Comparison of ENCODE assay signal across 2 cellular contexts in genomic region chr10:22854935-22855421, GRCh38.
TF ChIP-seq lines count a peak whose summit lies in the region.

No MANE protein-coding gene starts in this region.

TF ChIP-seq in liver, 16 proteins besides CTCF, POLR2A, EP300 and RAD21 (continued from another document):
- no peak for TF ChIP-seq ATF3 (IDR thresholded peaks at IDR 0.05)
- TF ChIP-seq JUND (IDR thresholded peaks at IDR 0.05), result no peak
- TF ChIP-seq FOXA1 (IDR thresholded peaks at IDR 0.05), result no peak
- TF ChIP-seq HNF4A (conservative IDR thresholded peaks at IDR 0.05), result no peak
- TF ChIP-seq FOXA2 (IDR thresholded peaks at IDR 0.05), result no peak
- no peak for TF ChIP-seq RXRA (IDR thresholded peaks at IDR 0.05)
- no peak for TF ChIP-seq TAF1 (conservative IDR thresholded peaks at IDR 0.05)
- TF ChIP-seq MAX (IDR thresholded peaks at IDR 0.05), result no peak
- no peak for TF ChIP-seq REST (IDR thresholded peaks at IDR 0.05)
- TF ChIP-seq YY1 (IDR thresholded peaks at IDR 0.05), result no peak

TF ChIP-seq in HepG2, 621 proteins besides CTCF, POLR2A, EP300 and RAD21 (continued from another document):
- TF ChIP-seq ARID4A (CRISPR knock-in tag; IDR thresholded peaks at IDR 0.05; ENCODE audit: borderline replicate concordance) (no peak), MIER2 (CRISPR knock-in tag; IDR thresholded peaks at IDR 0.05) (no peak), CHD4 (IDR thresholded peaks at IDR 0.05; ENCODE audit: borderline replicate concordance, low read length) (no peak), CEBPB (IDR thresholded peaks at IDR 0.05; ENCODE audit: borderline replicate concordance, low read depth, low read length) (no peak), MLX (CRISPR knock-in tag; IDR thresholded peaks at IDR 0.05) (no peak), ZBTB44 (CRISPR knock-in tag; IDR thresholded peaks at IDR 0.05) (no peak), HNF4A (CRISPR knock-in tag; IDR thresholded peaks at IDR 0.05) (no peak), ZNF609 (CRISPR knock-in tag; IDR thresholded peaks at IDR 0.05; ENCODE audit: borderline replicate concordance) (no peak), HNRNPLL (IDR thresholded peaks at IDR 0.05; ENCODE audit: low read depth, low read length, poor library complexity, severe bottlenecking) (no peak), LBX2 (CRISPR knock-in tag; IDR thresholded peaks at IDR 0.05; ENCODE audit: borderline replicate concordance) (no peak), SPEN (CRISPR knock-in tag; IDR thresholded peaks at IDR 0.05; ENCODE audit: low read depth) (no peak), CCAR2 (optimal IDR thresholded peaks at IDR 0.05; ENCODE audit: low read depth, low read length) (no peak), ISL2 (CRISPR knock-in tag; IDR thresholded peaks at IDR 0.05) (no peak), AKNA (CRISPR knock-in tag; IDR thresholded peaks at IDR 0.05; ENCODE audit: borderline replicate concordance) (no peak), FOXP1 (IDR thresholded peaks at IDR 0.05) (no peak), FOXP1 (CRISPR knock-in tag; IDR thresholded peaks at IDR 0.05) (no peak), ZEB1 (IDR thresholded peaks at IDR 0.05; ENCODE audit: insufficient replicate concordance, low read depth) (no peak), ZFP37 (CRISPR knock-in tag; IDR thresholded peaks at IDR 0.05; ENCODE audit: borderline replicate concordance) (no peak), ZNF773 (CRISPR knock-in tag; IDR thresholded peaks at IDR 0.05; ENCODE audit: borderline replicate concordance) (no peak), ZNF547 (CRISPR knock-in tag; IDR thresholded peaks at IDR 0.05) (no peak)
